ENCODE assay signal across 19 cellular contexts in the genomic region with DNA sequence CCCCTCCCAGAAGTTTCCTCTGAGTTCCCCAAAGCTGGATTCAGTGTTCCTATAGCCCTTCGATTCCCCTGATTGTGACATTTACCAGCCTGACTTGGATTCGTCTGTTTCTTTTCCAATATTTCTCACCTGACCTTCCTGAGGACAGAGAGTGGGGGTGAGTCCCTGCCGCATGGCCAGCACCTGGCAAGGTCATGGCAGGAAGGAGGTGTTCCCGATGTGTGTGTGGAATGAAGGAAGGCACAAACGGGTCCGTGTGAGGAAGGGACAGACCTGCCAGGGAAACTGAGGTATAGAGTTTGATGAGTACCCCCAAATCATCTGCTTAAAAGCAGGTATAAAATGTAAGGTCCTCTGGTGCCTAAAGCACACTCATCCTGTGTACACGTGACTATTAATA. TPM values are rescaled to one million over a fixed set of nuclear protein-coding genes. Genes with fewer than 3 reads are reported as not detected.
DNase-seq lines count a peak whose midpoint lies in the region; ATAC-seq and TF ChIP-seq lines count a peak whose summit lies in the region.
"Had no signal": no experiment of that assay in that cellular context is flagged by ENCODE, and none has a peak within 500 bp of the region (broad histone marks: within the 10 kb centered on the region; RNA-seq: fewer than 3 reads in every experiment).

No MANE protein-coding gene starts in this region.

- H3K36me3 ChIP-seq in left ventricle myocardium inferior = no peaks in the 10 kb centered on the region
- peaks cover 6% of the 10 kb centered on the region for H3K36me3 ChIP-seq in right atrium auricular region
- no peaks in the 10 kb centered on the region for H3K36me3 ChIP-seq in rectal smooth muscle tissue (ENCODE audit: control insufficient read depth, insufficient read depth, low read length)
- H3K36me3 ChIP-seq in aorta (ENCODE audit: control insufficient read depth in 1 of 2, insufficient read depth in 2 of 2, low read length in 1 of 2) = no peaks in the 10 kb centered on the region
- H3K36me3 ChIP-seq: HAP-1 had no signal

- H3K27ac ChIP-seq in left ventricle myocardium inferior (replicated peaks) = peak overlapping the region; percentile 97
- H3K27ac ChIP-seq in right atrium auricular region = peak overlapping the region; percentile 97 to 99
- H3K27ac ChIP-seq in rectal smooth muscle tissue (ENCODE audit: low read depth, low read length) = peak overlapping the region; percentile 97
- H3K27ac ChIP-seq in aorta (ENCODE audit: low read depth in 1 of 2, low read length in 2 of 2) = peak overlapping the region; percentile 46 to 68

- H3K4me1 ChIP-seq in left ventricle myocardium inferior = peaks cover 98% of the 10 kb centered on the region
- peaks cover 0 to 64% of the 10 kb centered on the region in 2 donors for H3K4me1 ChIP-seq in right atrium auricular region
- H3K4me1 ChIP-seq in rectal smooth muscle tissue (ENCODE audit: control insufficient read depth, insufficient read depth, low read length) = peaks cover 41% of the 10 kb centered on the region
- peaks cover 7 to 13% of the 10 kb centered on the region in 2 donors for H3K4me1 ChIP-seq in aorta (ENCODE audit: control insufficient read depth in 1 of 2, insufficient read depth in 2 of 2, low read length in 2 of 2)
- H3K4me1 ChIP-seq: HAP-1 had no signal

- intact Hi-C loops in left ventricle myocardium inferior (cut with micrococcal nuclease) = loop anchor here (10.0 kb wide), 2 partner anchors 79 to 111 kb away; no protein-coding TSS in a partner anchor
- intact Hi-C loops in left ventricle myocardium superior (cut with micrococcal nuclease) = loop anchor here (10.0 kb wide), 2 partner anchors 69 to 111 kb away; no protein-coding TSS in a partner anchor
- intact Hi-C loops in aorta (cut with DNase I) = loop anchor here in 1 of 2 donors (5.0 kb wide), 1 partner anchor 71 kb away; no protein-coding TSS in a partner anchor

- DNase-seq in left ventricle myocardium inferior = no peak
- DNase-seq in left ventricle myocardium superior = no peak
- DNase-seq in right atrium auricular region (ENCODE audit: low spot score) = peak; percentile 53
- no peak for DNase-seq in aorta
- no peak for DNase-seq in activated CD4-positive, CD25-positive, alpha-beta regulatory T cell treated with anti-CD3 and anti-CD28 coated beads, Interleukin-2, amount 50 U/mL, for 72 hours
- no peak for DNase-seq in SIG-M5 (lab: John Stamatoyannopoulos, UW)
- DNase-seq in NCI-H69 (lab: John Stamatoyannopoulos, UW) = no peak
- DNase-seq: activated CD4-positive, alpha-beta T cell treated with anti-CD3 and anti-CD28 coated beads, Interleukin-2, amount 50 U/mL, for 1 hour; activated naive CD4-positive, alpha-beta T cell; activated T-cell treated with anti-CD3 and anti-CD28 coated beads for 4 hours; CD8-positive, alpha-beta T cell; effector CD8-positive, alpha-beta T cell; NCI-H1105; NCI-H526; OCI-M1; posterior cingulate gyrus had no signal

- 30 to 44% methylated on average over 7 of the region's 7 CpGs for WGBS in aorta, 2 donors

- H3K9me3 ChIP-seq in left ventricle myocardium inferior (replicated peaks) (no peaks in the 10 kb centered on the region), right atrium auricular region (no peaks in the 10 kb centered on the region), aorta (ENCODE audit: control insufficient read depth, low read length) (no peaks in the 10 kb centered on the region)
- H3K9me3 ChIP-seq: HAP-1 had no signal

- ATAC-seq in left ventricle myocardium superior (no peak), aorta (ENCODE audit: low FRiP score) (no peak)
- ATAC-seq: CD8-positive, alpha-beta T cell; stimulated activated memory B cell treated with anti-CD40 and anti-IgM and Interleukin-4, amounts not matched to agents 10 μg/mL and 1 μg/mL and 100 μg/mL, for 72 hours had no signal

- TF ChIP-seq CTCF in left ventricle myocardium inferior (IDR thresholded peaks at IDR 0.05; ENCODE audit: borderline replicate concordance) = no peak
- no peak for TF ChIP-seq CTCF in right atrium auricular region (IDR thresholded peaks at IDR 0.05)

- H3K27me3 ChIP-seq in left ventricle myocardium inferior (ENCODE audit: low read depth) = no peaks in the 10 kb centered on the region
- no peaks in the 10 kb centered on the region for H3K27me3 ChIP-seq in right atrium auricular region
- no peaks in the 10 kb centered on the region for H3K27me3 ChIP-seq in rectal smooth muscle tissue (ENCODE audit: control insufficient read depth, insufficient read depth, low read length)
- H3K27me3 ChIP-seq in aorta (ENCODE audit: control insufficient read depth in 1 of 2, insufficient read depth in 2 of 2, low read length in 1 of 2) = no peaks in the 10 kb centered on the region

- H3K4me3 ChIP-seq in left ventricle myocardium inferior = peak overlapping the region; percentile 83
- peak overlapping the region; percentile 90 to 96 for H3K4me3 ChIP-seq in right atrium auricular region
- no peak overlapping the region for H3K4me3 ChIP-seq in rectal smooth muscle tissue (ENCODE audit: low read length)
- no peak overlapping the region for H3K4me3 ChIP-seq in aorta (ENCODE audit: low read length in 2 of 2)
- H3K4me3 ChIP-seq: HAP-1 had no signal

- no peak overlapping the region for H3K9ac ChIP-seq in rectal smooth muscle tissue (ENCODE audit: low read length)

RNA-seq across cellular contexts. Expression of a gene that starts 3.3 kb away (rescaled TPM):
- 120 TPM for total RNA-seq in left ventricle myocardium inferior
- 119 TPM for total RNA-seq in left ventricle myocardium superior
- total RNA-seq in right atrium auricular region = 100 to 1,000 TPM; 140 to 201 TPM
- total RNA-seq in aorta = 100 to 1,000 TPM; 564 to 910 TPM
- polyA plus RNA-seq in aorta = 100 to 1,000 TPM in 1 of 2 donors, 10 to 100 TPM in 1; 73.3 to 379 TPM
- total RNA-seq: CD8-positive, alpha-beta T cell had no signal

RNA-seq across cellular contexts. Expression of a gene that starts 3.4 kb away (rescaled TPM):
- total RNA-seq in left ventricle myocardium inferior = 117 TPM
- 126 TPM for total RNA-seq in left ventricle myocardium superior
- total RNA-seq in right atrium auricular region = 100 to 1,000 TPM; 141 to 153 TPM
- total RNA-seq in aorta = 1,000 to 10,000 TPM in 1 of 2 donors, 100 to 1,000 TPM in 1; 693 to 1,110 TPM
- 100 to 1,000 TPM; 117 to 670 TPM for polyA plus RNA-seq in aorta
- total RNA-seq: CD8-positive, alpha-beta T cell had no signal

Comparison
In these comparisons a context has a peak if more than half of its experiments do, and no peak if none do; other contexts are left out.
1. H3K4me3 ChIP-seq: peak in left ventricle myocardium inferior (single experiment) and right atrium auricular region (2 of 2); none in rectal smooth muscle tissue (single experiment) and aorta (0 of 2).
2. Peak in every context shown above with its lines, with median percentiles within 50 percentile points of each other: H3K27ac ChIP-seq.